Comparison of ENCODE assay signal across 4 cellular contexts in the genomic region with DNA sequence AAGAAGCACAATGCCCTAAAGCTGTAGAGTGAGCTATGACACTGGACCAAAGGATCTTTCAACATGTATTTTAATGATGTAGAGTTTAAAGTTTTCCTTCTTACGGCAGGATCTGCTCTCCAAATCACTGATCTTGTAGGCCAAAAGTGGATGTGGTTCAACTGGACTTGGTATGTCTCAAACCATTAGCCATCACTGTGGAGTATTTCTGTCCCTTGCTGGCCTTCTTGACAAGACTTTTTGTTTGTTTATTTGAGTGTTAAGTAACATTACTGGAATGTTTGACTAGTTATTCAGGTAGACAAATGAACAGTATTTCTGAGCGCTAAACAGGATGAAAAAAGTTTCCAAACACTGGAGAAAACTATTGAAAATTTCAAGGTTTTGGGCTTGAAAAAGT.
"Had no signal": no experiment of that assay in that cellular context is flagged by ENCODE, and none has a peak within 500 bp of the region (broad histone marks: within the 10 kb centered on the region; RNA-seq: fewer than 3 reads in every experiment).

No MANE protein-coding gene starts in this region.

- ATAC-seq: GM23338 had no signal

- DNase-seq: H9, HCEC 1CT had no signal

- H3K36me3 Mint-ChIP-seq: IgD-negative memory B cell had no signal

- H3K4me3 ChIP-seq: GM23338 had no signal

- H3K9me3 Mint-ChIP-seq: GM23338, H9, IgD-negative memory B cell had no signal

- H3K4me1 Mint-ChIP-seq: GM23338, H9, IgD-negative memory B cell had no signal

- H3K4me3 Mint-ChIP-seq: GM23338, H9, IgD-negative memory B cell had no signal

- H3K27ac Mint-ChIP-seq: GM23338, H9, IgD-negative memory B cell had no signal
